ENCODE assay signal across 31 cellular contexts in genomic region chr6:71983131-71983530, GRCh38.
"Had no signal": no experiment of that assay in that cellular context is flagged by ENCODE, and none has a peak within 500 bp of the region (broad histone marks: within the 10 kb centered on the region; RNA-seq: fewer than 3 reads in every experiment).

No MANE protein-coding gene starts in this region.

- H3K4me3 Mint-ChIP-seq: activated naive CD4-positive, alpha-beta T cell treated with anti-CD3 and anti-CD28 coated beads, Interleukin-2, amount 10 ng/mL, durations not matched to agents 7 days and 5 days; activated naive CD8-positive, alpha-beta T cell treated with anti-CD3 and anti-CD28 coated beads, Interleukin-2, amount 10 ng/mL, durations not matched to agents 7 days and 5 days; activated T-cell treated with anti-CD3 and anti-CD28 coated beads, Interleukin-2, amount 50 U/mL, for 24 hours; brain; naive thymus-derived CD4-positive, alpha-beta T cell; stimulated activated memory B cell treated with anti-CD40 and anti-IgM and Interleukin-4, amounts not matched to agents 10 μg/mL and 1 μg/mL and 100 μg/mL, for 72 hours; stimulated activated naive CD8-positive, alpha-beta T cell treated with anti-CD3 and anti-CD28 coated beads, Interleukin-15, amount 100 ng/mL, for 72 hours; type B pancreatic cell had no signal

- H3K27ac Mint-ChIP-seq: activated naive CD4-positive, alpha-beta T cell treated with anti-CD3 and anti-CD28 coated beads, Interleukin-2, amount 10 ng/mL, durations not matched to agents 7 days and 5 days; activated naive CD8-positive, alpha-beta T cell treated with anti-CD3 and anti-CD28 coated beads, Interleukin-2, amount 10 ng/mL, durations not matched to agents 7 days and 5 days; activated T-cell treated with anti-CD3 and anti-CD28 coated beads, Interleukin-2, amount 50 U/mL, for 24 hours; brain; naive thymus-derived CD4-positive, alpha-beta T cell; stimulated activated memory B cell treated with anti-CD40 and anti-IgM and Interleukin-4, amounts not matched to agents 10 μg/mL and 1 μg/mL and 100 μg/mL, for 72 hours; stimulated activated naive CD8-positive, alpha-beta T cell treated with anti-CD3 and anti-CD28 coated beads, Interleukin-15, amount 100 ng/mL, for 72 hours; type B pancreatic cell had no signal

- DNase-seq: activated CD4-positive, alpha-beta T cell treated with anti-CD3 and anti-CD28 coated beads for 48 hours; activated CD4-positive, alpha-beta T cell treated with anti-CD3 and anti-CD28 coated beads, Interleukin-2, amount 50 U/mL, for 48 hours; activated CD8-positive, alpha-beta memory T cell treated with anti-CD3 and anti-CD28 coated beads, Interleukin-2, amount 50 U/mL, for 48 hours; activated gamma-delta T cell; activated naive CD4-positive, alpha-beta T cell treated with anti-CD3 and anti-CD28 coated beads, Interleukin-2, amount 10 ng/mL, durations not matched to agents 7 days and 5 days; activated naive CD8-positive, alpha-beta T cell treated with anti-CD3 and anti-CD28 coated beads, Interleukin-2, amount 10 ng/mL, durations not matched to agents 7 days and 5 days; activated T-cell treated with anti-CD3 and anti-CD28 coated beads, Interleukin-2, amount 50 U/mL, for 24 hours; cerebellar nuclear complex; colonic mucosa; effector memory CD4-positive, alpha-beta T cell; islet precursor cell; left cardiac atrium; midbrain; naive thymus-derived CD4-positive, alpha-beta T cell; nucleus accumbens; pancreas; retina; stimulated activated CD4-positive, alpha-beta T cell treated with anti-CD3 and anti-CD28 coated beads, Interleukin-4, amount 100 ng/mL, for 24 hours; stimulated activated naive CD8-positive, alpha-beta T cell treated with anti-CD3 and anti-CD28 coated beads, Interleukin-15, amount 100 ng/mL, for 72 hours; substantia nigra had no signal

- H3K9me3 ChIP-seq: ascending aorta, colonic mucosa, pancreas, prostate gland, vagina had no signal

- ATAC-seq: left cardiac atrium; naive thymus-derived CD4-positive, alpha-beta T cell; pancreas; sciatic nerve; stimulated activated naive CD8-positive, alpha-beta T cell treated with anti-CD3 and anti-CD28 coated beads, Interleukin-15, amount 100 ng/mL, for 72 hours had no signal

- H3K27me3 Mint-ChIP-seq: activated naive CD4-positive, alpha-beta T cell treated with anti-CD3 and anti-CD28 coated beads, Interleukin-2, amount 10 ng/mL, durations not matched to agents 7 days and 5 days; activated naive CD8-positive, alpha-beta T cell treated with anti-CD3 and anti-CD28 coated beads, Interleukin-2, amount 10 ng/mL, durations not matched to agents 7 days and 5 days; activated T-cell treated with anti-CD3 and anti-CD28 coated beads, Interleukin-2, amount 50 U/mL, for 24 hours; brain; naive thymus-derived CD4-positive, alpha-beta T cell; stimulated activated memory B cell treated with anti-CD40 and anti-IgM and Interleukin-4, amounts not matched to agents 10 μg/mL and 1 μg/mL and 100 μg/mL, for 72 hours; stimulated activated naive CD8-positive, alpha-beta T cell treated with anti-CD3 and anti-CD28 coated beads, Interleukin-15, amount 100 ng/mL, for 72 hours; type B pancreatic cell had no signal

- H3K4me3 ChIP-seq: ascending aorta, cardiac muscle cell, colonic mucosa, hepatocyte, pancreas, prostate gland, skin epidermis, vagina had no signal

- H3K4me1 Mint-ChIP-seq: activated naive CD4-positive, alpha-beta T cell treated with anti-CD3 and anti-CD28 coated beads, Interleukin-2, amount 10 ng/mL, durations not matched to agents 7 days and 5 days; activated naive CD8-positive, alpha-beta T cell treated with anti-CD3 and anti-CD28 coated beads, Interleukin-2, amount 10 ng/mL, durations not matched to agents 7 days and 5 days; brain; naive thymus-derived CD4-positive, alpha-beta T cell; stimulated activated memory B cell treated with anti-CD40 and anti-IgM and Interleukin-4, amounts not matched to agents 10 μg/mL and 1 μg/mL and 100 μg/mL, for 72 hours; stimulated activated naive CD8-positive, alpha-beta T cell treated with anti-CD3 and anti-CD28 coated beads, Interleukin-15, amount 100 ng/mL, for 72 hours had no signal

- H3K4me1 ChIP-seq: ascending aorta, colonic mucosa, pancreas, prostate gland, vagina had no signal

- H3K36me3 ChIP-seq: ascending aorta, cardiac muscle cell, colonic mucosa, pancreas, prostate gland, vagina had no signal

- H3K4me2 ChIP-seq: hepatocyte had no signal

- H3K27me3 ChIP-seq: ascending aorta, cardiac muscle cell, colonic mucosa, hepatocyte, pancreas, vagina had no signal

- H3K36me3 Mint-ChIP-seq: activated naive CD4-positive, alpha-beta T cell treated with anti-CD3 and anti-CD28 coated beads, Interleukin-2, amount 10 ng/mL, durations not matched to agents 7 days and 5 days; activated naive CD8-positive, alpha-beta T cell treated with anti-CD3 and anti-CD28 coated beads, Interleukin-2, amount 10 ng/mL, durations not matched to agents 7 days and 5 days; brain; stimulated activated memory B cell treated with anti-CD40 and anti-IgM and Interleukin-4, amounts not matched to agents 10 μg/mL and 1 μg/mL and 100 μg/mL, for 72 hours; type B pancreatic cell had no signal

- H3K27ac ChIP-seq: ascending aorta, cardiac muscle cell, colonic mucosa, hepatocyte, pancreas, prostate gland, skin epidermis, vagina, VCaP had no signal

- H3K9me3 Mint-ChIP-seq: activated naive CD4-positive, alpha-beta T cell treated with anti-CD3 and anti-CD28 coated beads, Interleukin-2, amount 10 ng/mL, durations not matched to agents 7 days and 5 days; activated naive CD8-positive, alpha-beta T cell treated with anti-CD3 and anti-CD28 coated beads, Interleukin-2, amount 10 ng/mL, durations not matched to agents 7 days and 5 days; activated T-cell treated with anti-CD3 and anti-CD28 coated beads, Interleukin-2, amount 50 U/mL, for 24 hours; brain; stimulated activated memory B cell treated with anti-CD40 and anti-IgM and Interleukin-4, amounts not matched to agents 10 μg/mL and 1 μg/mL and 100 μg/mL, for 72 hours; stimulated activated naive CD8-positive, alpha-beta T cell treated with anti-CD3 and anti-CD28 coated beads, Interleukin-15, amount 100 ng/mL, for 72 hours; type B pancreatic cell had no signal

- H2AFZ ChIP-seq: hepatocyte had no signal
